In the genomic region with DNA sequence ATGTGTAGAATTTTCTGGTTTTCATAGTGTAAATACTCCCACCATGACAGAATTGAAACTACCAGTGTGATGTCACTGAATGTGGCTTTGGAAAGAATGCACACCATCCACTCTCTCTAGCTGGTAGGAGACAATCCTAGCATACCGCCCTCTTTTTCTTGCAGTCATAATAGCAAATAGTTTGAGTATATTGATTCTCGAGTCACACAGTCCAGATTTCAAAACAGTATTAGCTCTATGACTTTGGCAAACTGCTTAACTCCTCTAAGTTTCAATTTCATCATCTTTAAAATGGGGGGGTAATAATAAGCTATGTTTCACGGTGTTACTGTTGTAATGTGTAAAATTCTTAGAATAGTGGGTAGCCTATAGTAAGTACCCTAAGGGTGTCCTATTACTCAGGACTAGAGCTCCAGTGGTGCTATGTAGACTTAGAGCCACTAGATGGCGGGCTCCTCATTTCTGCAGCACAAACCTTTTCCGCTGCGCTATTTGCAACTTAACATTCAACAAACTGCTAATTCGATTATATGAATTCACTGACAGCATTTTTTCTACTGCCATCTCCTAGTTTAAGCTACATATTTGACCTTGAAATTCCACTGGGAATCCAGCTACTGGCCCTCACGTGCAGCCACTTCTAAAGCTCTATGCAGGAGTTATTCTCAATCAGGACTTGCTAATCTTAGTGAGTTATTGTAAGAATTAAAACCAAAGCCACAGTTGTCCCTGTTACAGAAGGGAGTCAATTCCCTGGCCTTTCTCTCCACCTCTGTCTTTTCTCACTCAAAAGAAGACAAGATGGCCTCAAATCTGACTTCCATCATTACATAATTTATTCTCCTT, we compare ENCODE assay signal across 8 cellular contexts. TPM values are rescaled to one million over a fixed set of nuclear protein-coding genes. Genes with fewer than 3 reads are reported as not detected.
DNase-seq lines count a peak whose midpoint lies in the region; ATAC-seq and TF ChIP-seq lines count a peak whose summit lies in the region.

No MANE protein-coding gene starts in this region.

- H3K27me3 Mint-ChIP-seq in brain, result peaks cover 6% of the 10 kb centered on the region

- peaks cover 16 to 24% (median 19%) of the 10 kb centered on the region in 5 experiments for H3K9me3 Mint-ChIP-seq in brain

- no peaks in the 10 kb centered on the region for H3K36me3 Mint-ChIP-seq in brain

- no peak overlapping the region for H3K27ac Mint-ChIP-seq in brain

- peak; percentile 95 to 96 for TF ChIP-seq CTCF in brain (conservative IDR thresholded peaks at IDR 0.05)

- intact Hi-C loops in Right ventricle myocardium inferior (cut with DNase I), result loop anchor here (1.0 to 5.0 kb wide), 3 partner anchors 47 to 176 kb away; a partner anchor contains a TSS
- intact Hi-C loops in cardiac septum (cut with DNase I), result loop anchor here (1.0 to 2.0 kb wide), 2 partner anchors 65 to 178 kb away; no protein-coding TSS in a partner anchor

- H3K4me3 Mint-ChIP-seq in brain, result peak overlapping the region in 3 of 5 experiments; percentile 10 to 46 (median 35)

- ATAC-seq in Right ventricle myocardium inferior, result peak; percentile 91
- ATAC-seq in HG02885 (IDR thresholded peaks at IDR 0.05; ENCODE audit: poor library complexity, unreplicated experiment), result peak; percentile 99

- H3K4me1 Mint-ChIP-seq in brain, result peaks cover 30% of the 10 kb centered on the region

- DNase-seq in Right ventricle myocardium inferior (ENCODE audit: missing footprints), result peak; percentile 63
- DNase-seq in cardiac septum (ENCODE audit: low spot score), result no peak
- DNase-seq in NCI-H1930 (lab: John Stamatoyannopoulos, UW), result peak; percentile 21 to 58
- DNase-seq in T-helper 9 cell, result peak; percentile 46
- peak; percentile 92 for DNase-seq in iris pigment epithelial cell (ENCODE audit: low read depth)
- peak; percentile 42 to 63 (median 50) for DNase-seq in stimulated activated CD4-positive, alpha-beta T cell treated with anti-CD3 and anti-CD28 coated beads, Interleukin-12 subunit alpha, Interleukin-12 subunit beta, amount 100 ng/mL, for 48 hours (ENCODE audit: low read depth in 2 of 3, low spot score in 1 of 3)

RNA-seq across cellular contexts. Expression of a gene that starts 18.7 kb away (rescaled TPM):
- total RNA-seq in Right ventricle myocardium inferior (not detected), cardiac septum (not detected)
- polyA plus RNA-seq in brain (ENCODE audit: insufficient read depth, low read depth, low replicate concordance), result not detected

RNA-seq across cellular contexts. Expression of a gene that starts 22.7 kb away (rescaled TPM):
- 278 TPM for total RNA-seq in Right ventricle myocardium inferior
- total RNA-seq in cardiac septum, result 208 TPM
- polyA plus RNA-seq in brain (ENCODE audit: insufficient read depth, low read depth, low replicate concordance), result 82.8 TPM

RNA-seq across cellular contexts. Expression of a gene that starts 44.2 kb away (rescaled TPM):
- total RNA-seq in Right ventricle myocardium inferior (14.8 TPM), cardiac septum (6.9 TPM)
- polyA plus RNA-seq in brain (ENCODE audit: insufficient read depth, low read depth, low replicate concordance), result 2.3 TPM

RNA-seq across cellular contexts. Expression of a gene that starts 47.6 kb away (rescaled TPM):
- total RNA-seq in Right ventricle myocardium inferior (11.8 TPM), cardiac septum (12.6 TPM)
- 37.1 TPM for polyA plus RNA-seq in brain (ENCODE audit: insufficient read depth, low read depth, low replicate concordance)

RNA-seq across cellular contexts. Expression of a gene that starts 57.3 kb away (rescaled TPM):
- total RNA-seq in Right ventricle myocardium inferior, result not detected
- total RNA-seq in cardiac septum, result not detected
- not detected for polyA plus RNA-seq in brain (ENCODE audit: insufficient read depth, low read depth, low replicate concordance)
